8 cellular contexts compared by ENCODE assay signal in the genomic region with DNA sequence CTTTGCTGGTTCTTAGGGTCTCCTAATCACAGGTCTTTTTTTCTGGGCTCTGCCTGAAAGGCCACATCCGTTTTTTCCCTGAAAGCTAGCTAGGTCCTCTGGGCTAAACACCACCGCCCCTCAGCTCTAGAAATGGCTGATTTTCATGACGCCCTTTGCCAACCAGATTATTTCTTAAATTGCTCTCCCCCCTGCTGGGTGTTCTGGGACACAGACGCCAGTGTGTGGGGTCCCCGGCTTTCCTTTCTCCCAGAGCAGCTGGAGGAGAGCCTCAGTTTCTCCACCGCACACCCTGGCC. TPM values are rescaled to one million over a fixed set of nuclear protein-coding genes. Genes with fewer than 3 reads are reported as not detected.
DNase-seq lines count a peak whose midpoint lies in the region; ATAC-seq and TF ChIP-seq lines count a peak whose summit lies in the region.

No MANE protein-coding gene starts in this region.

- H3K4ac ChIP-seq in trophoblast cell (ENCODE audit: low read depth, low read length): no peak overlapping the region

- no peaks in the 10 kb centered on the region for H3K79me2 ChIP-seq in trophoblast cell (ENCODE audit: control insufficient read depth, insufficient read depth, low read length, poor library complexity)

- DNase-seq in ELR (ENCODE audit: low read depth) (peak; percentile 51), RWPE2 (ENCODE audit: low spot score) (no peak), fibroblast of peridontal ligament (ENCODE audit: extremely low read depth) (peak; percentile 51), trophoblast cell (no peak), GF-D8 (lab: John Stamatoyannopoulos, UW) (no peak)
- no peak for DNase-seq in activated CD8-positive, alpha-beta memory T cell treated with anti-CD3 and anti-CD28 coated beads for 24 hours

- H4K12ac ChIP-seq in trophoblast cell (ENCODE audit: low read depth, low read length): no peak overlapping the region

- peak overlapping the region; percentile 31 for H3K4me3 ChIP-seq in RWPE2 (ENCODE audit: severe bottlenecking)
- H3K4me3 ChIP-seq in trophoblast cell (ENCODE audit: low read depth, low read length): peak overlapping the region; percentile 31

- no peaks in the 10 kb centered on the region for H3K79me1 ChIP-seq in trophoblast cell (ENCODE audit: low read length)

- H3K27ac ChIP-seq in RWPE2 (ENCODE audit: poor library complexity, severe bottlenecking) (no peak overlapping the region), trophoblast cell (ENCODE audit: low read depth, low read length) (no peak overlapping the region)

- no peak overlapping the region for H2AK5ac ChIP-seq in trophoblast cell (ENCODE audit: low read length)

- H2BK12ac ChIP-seq in trophoblast cell (ENCODE audit: low read length): no peak overlapping the region

- H3K4me2 ChIP-seq in trophoblast cell (ENCODE audit: low read length): peak overlapping the region; percentile 86

- H3K14ac ChIP-seq in trophoblast cell (ENCODE audit: low read length): no peak overlapping the region

- no peak for TF ChIP-seq CTCF in RWPE2 (IDR thresholded peaks at IDR 0.05; ENCODE audit: poor library complexity, severe bottlenecking)

- H2BK5ac ChIP-seq in trophoblast cell (ENCODE audit: low read depth, low read length, poor library complexity): no peak overlapping the region

- H3K36me3 ChIP-seq in RWPE2 (ENCODE audit: low read depth) (no peaks in the 10 kb centered on the region), trophoblast cell (ENCODE audit: control insufficient read depth in 1 of 2, insufficient read depth in 2 of 2, low read length in 2 of 2) (peaks cover 0 to 9% of the 10 kb centered on the region in 2 experiments)

- no peak overlapping the region for H4K91ac ChIP-seq in trophoblast cell (ENCODE audit: low read depth, low read length)

- no peaks in the 10 kb centered on the region for H3K27me3 ChIP-seq in RWPE2 (ENCODE audit: insufficient read depth, poor library complexity, severe bottlenecking)
- H3K27me3 ChIP-seq in trophoblast cell (ENCODE audit: insufficient read depth, low read length): peaks cover 12% of the 10 kb centered on the region

- no peak for ATAC-seq in RWPE2 (ENCODE audit: low read depth)
- no peak for ATAC-seq in GM21526 (IDR thresholded peaks at IDR 0.05; ENCODE audit: low FRiP score, unreplicated experiment)
- no peak for ATAC-seq in HG03442 (IDR thresholded peaks at IDR 0.05; ENCODE audit: unreplicated experiment)

- H2AFZ ChIP-seq in trophoblast cell (ENCODE audit: insufficient read depth, low read length, poor library complexity): peak overlapping the region; percentile 26

- H3K9me3 ChIP-seq in RWPE2 (ENCODE audit: severe bottlenecking) (no peaks in the 10 kb centered on the region), trophoblast cell (ENCODE audit: insufficient read depth, low read depth, low read length) (peaks cover 2% of the 10 kb centered on the region)

- H2BK120ac ChIP-seq in trophoblast cell (ENCODE audit: insufficient read depth, low read length, poor library complexity): no peak overlapping the region

- no peak overlapping the region for H4K8ac ChIP-seq in trophoblast cell (ENCODE audit: low read depth, low read length)

- WGBS in trophoblast cell (ENCODE audit: extremely low coverage, insufficient coverage, insufficient read length): no CpG with 5 or more reads among the region's 6 CpGs

- no peak overlapping the region for H3K18ac ChIP-seq in trophoblast cell (ENCODE audit: low read length)

- H3K9ac ChIP-seq in trophoblast cell (ENCODE audit: low read length): no peak overlapping the region

- H3K23ac ChIP-seq in trophoblast cell (ENCODE audit: low read length): no peak overlapping the region

- peaks cover 41% of the 10 kb centered on the region for H3K4me1 ChIP-seq in RWPE2 (ENCODE audit: insufficient read depth, poor library complexity, severe bottlenecking)
- peaks cover 3 to 13% of the 10 kb centered on the region in 2 experiments for H3K4me1 ChIP-seq in trophoblast cell (ENCODE audit: control insufficient read depth in 1 of 2, insufficient read depth in 2 of 2, low read length in 2 of 2)

RNA-seq across cellular contexts. Expression of a gene that starts 45.3 kb away (rescaled TPM):
- 2.7 and 3.4 TPM in 2 replicates for polyA plus RNA-seq in trophoblast cell (2013)

RNA-seq across cellular contexts. Expression of a gene that starts 49.6 kb away (rescaled TPM):
- polyA plus RNA-seq in trophoblast cell (2013): 36.3 and 38.7 TPM in 2 replicates

Comparison
In these comparisons a context has a peak if more than half of its experiments do, and no peak if none do; other contexts are left out.
1. DNase-seq: peak in ELR (single experiment) and fibroblast of peridontal ligament (single experiment); none in RWPE2 (single experiment), trophoblast cell (0 of 2), activated CD8-positive, alpha-beta memory T cell treated with anti-CD3 and anti-CD28 coated beads for 24 hours (single experiment) and GF-D8 (single experiment).